8 cellular contexts compared by ENCODE assay signal in the genomic region with DNA sequence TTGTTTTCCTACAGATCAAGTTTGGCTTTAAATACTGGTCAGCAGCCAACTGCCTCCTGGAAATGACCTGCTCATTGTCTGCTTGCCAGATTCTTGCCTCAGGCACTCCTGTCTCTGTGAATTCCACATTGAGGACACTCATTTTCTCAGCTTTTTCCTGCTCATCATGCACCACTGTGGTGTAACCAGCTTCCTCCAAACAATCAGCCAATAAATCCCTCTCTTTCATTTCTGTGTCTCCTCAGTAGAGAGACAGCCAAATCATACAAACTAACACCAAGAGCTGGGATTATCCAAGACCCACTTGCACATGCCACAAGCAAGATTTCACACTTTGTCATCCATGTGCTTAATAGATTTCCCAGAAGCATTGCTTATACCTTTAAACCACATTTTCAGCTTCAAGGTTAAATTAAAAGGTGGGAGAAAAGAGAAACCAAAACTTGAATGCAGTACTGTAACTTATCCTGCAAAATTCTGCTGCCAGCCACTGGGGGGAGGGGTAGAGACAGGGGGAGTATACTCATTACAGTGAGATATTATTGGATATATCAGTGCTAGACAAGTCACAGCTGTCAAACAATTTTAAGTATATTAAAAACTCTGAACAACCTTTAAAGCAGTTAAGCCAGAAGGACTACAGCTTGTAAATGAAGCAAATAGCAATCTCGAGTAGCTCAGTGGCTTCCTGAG.
DNase-seq lines count a peak whose midpoint lies in the region; ATAC-seq, FAIRE-seq and TF ChIP-seq lines count a peak whose summit lies in the region.

No MANE protein-coding gene starts in this region.

- H3K9me3 Mint-ChIP-seq in astrocyte (ENCODE audit: unreplicated experiment), result no peaks in the 10 kb centered on the region

- H3K4me1 ChIP-seq in BLaER1 treated with 17β-estradiol and CSF1 and Interleukin-3, amounts not matched to agents 10 nM and 100 nM, result peaks cover 1 to 44% (median 12%) of the 10 kb centered on the region in 10 experiments; a peak in 17 of 20 replicates
- H3K4me1 ChIP-seq in astrocyte (ENCODE audit: insufficient read depth, low read length), result peaks cover 12% of the 10 kb centered on the region
- peaks cover 23 to 79% (median 58%) of the 10 kb centered on the region in 6 donors for H3K4me1 ChIP-seq in spleen

- H3K9ac ChIP-seq in BLaER1 treated with 17β-estradiol and CSF1 and Interleukin-3, amounts not matched to agents 10 nM and 100 nM, result peak overlapping the region in 2 of 11 experiments; percentile 35 to 60; a peak in 3 of 22 replicates
- H3K9ac ChIP-seq in astrocyte (ENCODE audit: low read length), result peak overlapping the region; percentile 7

- intact Hi-C loops in spleen (cut with DNase I; ENCODE audit: low total_unique reads), result no loop called here

- H2AFZ ChIP-seq in astrocyte (ENCODE audit: low read depth, low read length), result no peak overlapping the region

- H3K9me3 ChIP-seq in BLaER1 treated with 17β-estradiol and CSF1 and Interleukin-3, amounts not matched to agents 10 nM and 100 nM (replicated peaks in 1 of 11), result peaks cover 0 to 5% (median 0%) of the 10 kb centered on the region in 11 experiments; a peak in 1 of 22 replicates
- H3K9me3 ChIP-seq in astrocyte (ENCODE audit: insufficient read depth, low read depth, low read length) (no peaks in the 10 kb centered on the region), spleen (no peaks in the 10 kb centered on the region)

- peaks cover 13 to 86% (median 47%) of the 10 kb centered on the region in 11 experiments; a peak in 18 of 22 replicates for H4K20me1 ChIP-seq in BLaER1 treated with 17β-estradiol and CSF1 and Interleukin-3, amounts not matched to agents 10 nM and 100 nM
- peaks cover 65% of the 10 kb centered on the region for H4K20me1 ChIP-seq in astrocyte (ENCODE audit: insufficient read depth, low read length)

- TF ChIP-seq POLR2A in spleen (IDR thresholded peaks at IDR 0.05), result no peak

- TF ChIP-seq CTCF in astrocyte (IDR thresholded peaks at IDR 0.05; ENCODE audit: insufficient read depth, low read depth, low read length) (peak; percentile 7), spleen (IDR thresholded peaks at IDR 0.05 in 8 of 11, conservative IDR thresholded peaks at IDR 0.05 in 3 of 11) (peak in 4 of 11 experiments; percentile 35 to 41 (median 37))

- H3K4me3 Mint-ChIP-seq in astrocyte (ENCODE audit: unreplicated experiment), result peak overlapping the region; percentile 60

- H3K4me3 ChIP-seq in BLaER1 treated with 17β-estradiol and CSF1 and Interleukin-3, amounts not matched to agents 10 nM and 100 nM, result peak overlapping the region in 1 of 10 experiments; percentile 31; a peak in 1 of 20 replicates
- H3K4me3 ChIP-seq in astrocyte (ENCODE audit: insufficient read depth, low read depth, low read length), result peak overlapping the region; percentile 5
- peak overlapping the region in 3 of 8 donors; percentile 5 to 50 (median 22) for H3K4me3 ChIP-seq in spleen

- H3K27me3 ChIP-seq in BLaER1 treated with 17β-estradiol and CSF1 and Interleukin-3, amounts not matched to agents 10 nM and 100 nM, result no peaks in the 10 kb centered on the region
- no peaks in the 10 kb centered on the region for H3K27me3 ChIP-seq in astrocyte (ENCODE audit: insufficient read depth, low read length)
- H3K27me3 ChIP-seq in spleen (replicated peaks in 1 of 7), result no peaks in the 10 kb centered on the region

- ATAC-seq in GM19463 (IDR thresholded peaks at IDR 0.05; ENCODE audit: unreplicated experiment), result peak; percentile 51

- peak overlapping the region in 5 of 11 experiments; percentile 1 to 27 (median 10); a peak in 5 of 22 replicates for H3K27ac ChIP-seq in BLaER1 treated with 17β-estradiol and CSF1 and Interleukin-3, amounts not matched to agents 10 nM and 100 nM
- H3K27ac ChIP-seq in astrocyte (ENCODE audit: low read depth, low read length), result peak overlapping the region; percentile 13
- peak overlapping the region; percentile 3 to 77 (median 63) for H3K27ac ChIP-seq in spleen

- no peaks in the 10 kb centered on the region for H3K27me3 Mint-ChIP-seq in astrocyte (ENCODE audit: low read depth, unreplicated experiment)

- peaks cover 74% of the 10 kb centered on the region for H3K79me2 ChIP-seq in astrocyte (ENCODE audit: insufficient read depth, low read length)

- H3K4me2 ChIP-seq in BLaER1 treated with 17β-estradiol and CSF1 and Interleukin-3, amounts not matched to agents 10 nM and 100 nM, result peak overlapping the region in 7 of 11 experiments; percentile 4 to 74 (median 18); a peak in 9 of 22 replicates
- H3K4me2 ChIP-seq in astrocyte (ENCODE audit: low read length), result peak overlapping the region; percentile 69

- peaks cover 20% of the 10 kb centered on the region for H3K4me1 Mint-ChIP-seq in astrocyte (ENCODE audit: low read depth, unreplicated experiment)

- DNase-seq in NCI-H524 treated with DMSO at 0.1 percent for 48 hours (lab: John Stamatoyannopoulos, UW) (peak; percentile 94), astrocyte (ENCODE audit: low read depth) (peak; percentile 96), iPS-NIHi7 (ENCODE audit: extremely low spot score) (peak; percentile 24), spleen (no peak), NCI-H1436 (lab: John Stamatoyannopoulos, UW) (no peak), SKM-1 (lab: John Stamatoyannopoulos, UW; ENCODE audit: unreplicated experiment) (no peak)

- WGBS in spleen, 5 donors, result 20 to 41% (median 26%) methylated on average over 1 of the region's 1 CpG

- peak overlapping the region; percentile 58 for H3K27ac Mint-ChIP-seq in astrocyte (ENCODE audit: unreplicated experiment)

- FAIRE-seq in astrocyte (lab: Jason Lieb, UNC), result peak; percentile 90

- peaks cover 6 to 42% (median 23%) of the 10 kb centered on the region in 11 experiments; a peak in 19 of 22 replicates for H3K36me3 ChIP-seq in BLaER1 treated with 17β-estradiol and CSF1 and Interleukin-3, amounts not matched to agents 10 nM and 100 nM
- H3K36me3 ChIP-seq in astrocyte (ENCODE audit: insufficient read depth, low read length), result no peaks in the 10 kb centered on the region
- H3K36me3 ChIP-seq in spleen, result peaks cover 0 to 9% (median 0%) of the 10 kb centered on the region in 6 donors

- peaks cover 4% of the 10 kb centered on the region for H3K36me3 Mint-ChIP-seq in astrocyte (ENCODE audit: low read depth, unreplicated experiment)

Comparison
In these comparisons a context has a peak if more than half of its experiments do, and no peak if none do; other contexts are left out.
1. DNase-seq: peak in NCI-H524 treated with DMSO at 0.1 percent for 48 hours (single experiment), astrocyte (single experiment) and iPS-NIHi7 (single experiment); none in spleen (single experiment), NCI-H1436 (single experiment) and SKM-1 (single experiment).